25 cellular contexts compared by ENCODE assay signal in genomic region chr14:41201721-41202120, GRCh38.
"Had no signal": no experiment of that assay in that cellular context is flagged by ENCODE, and none has a peak within 500 bp of the region (broad histone marks: within the 10 kb centered on the region; RNA-seq: fewer than 3 reads in every experiment).

No MANE protein-coding gene starts in this region.

- H3K36me3 ChIP-seq: colonic mucosa, esophagus squamous epithelium, gastrocnemius medialis, heart right ventricle, left ventricle myocardium inferior, lower lobe of right lung had no signal

- H3K4me1 ChIP-seq: colonic mucosa, esophagus squamous epithelium, gastrocnemius medialis, heart right ventricle, left ventricle myocardium inferior, lower lobe of right lung had no signal

- H3K27ac ChIP-seq: colonic mucosa, epithelial cell of prostate, esophagus squamous epithelium, gastrocnemius medialis, heart right ventricle, left ventricle myocardium inferior, lower lobe of right lung had no signal

- H3K27me3 ChIP-seq: colonic mucosa, esophagus squamous epithelium, gastrocnemius medialis, heart right ventricle had no signal

- FAIRE-seq: islet of Langerhans, keratinocyte had no signal

- ATAC-seq: effector memory CD8-positive, alpha-beta T cell; esophagus mucosa; gastrocnemius medialis; heart right ventricle; left cardiac atrium; left lobe of liver; lower lobe of right lung; mucosa of descending colon; naive thymus-derived CD8-positive, alpha-beta T cell had no signal

- H3K9me3 ChIP-seq: colonic mucosa, esophagus squamous epithelium, lower lobe of right lung had no signal

- H3K4me3 ChIP-seq: colonic mucosa, esophagus squamous epithelium, gastrocnemius medialis, heart right ventricle, left ventricle myocardium inferior, lower lobe of right lung, mucosa of descending colon had no signal

- DNase-seq: colonic mucosa; cortex of kidney; effector CD8-positive, alpha-beta T cell; effector memory CD8-positive, alpha-beta T cell; endodermal cell; erythroblast; esophagus squamous epithelium; foreskin fibroblast; foreskin melanocyte; gastrocnemius medialis; glutamatergic neuron; head of caudate nucleus; heart right ventricle; hippocampal formation; left cardiac atrium; left ventricle myocardium inferior; lower lobe of right lung; mucosa of descending colon; naive B cell; naive thymus-derived CD8-positive, alpha-beta T cell had no signal
